Comparison of ENCODE assay signal across 8 cellular contexts in the genomic region with DNA sequence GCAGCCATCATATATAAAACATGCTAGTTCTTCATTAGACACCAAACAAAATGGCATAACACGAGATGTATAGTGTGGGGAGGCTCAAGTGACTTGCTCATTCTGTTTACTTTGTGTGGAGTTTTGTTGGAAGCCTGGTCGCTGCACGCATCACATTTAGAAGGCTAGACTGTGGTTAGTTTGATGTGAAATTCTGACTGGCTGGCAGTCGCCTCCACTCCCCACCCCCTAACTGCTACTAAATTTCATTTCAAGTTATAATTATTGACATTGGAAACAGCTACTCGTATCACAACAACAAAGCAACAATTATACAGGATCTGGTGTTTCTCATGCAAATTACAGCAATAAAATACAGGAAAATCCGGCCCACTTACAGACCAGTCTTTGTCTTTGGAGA.
DNase-seq lines count a peak whose midpoint lies in the region; ATAC-seq and TF ChIP-seq lines count a peak whose summit lies in the region.

No MANE protein-coding gene starts in this region.

- no peak for TF ChIP-seq CTCF in GM10266 (IDR thresholded peaks at IDR 0.05; ENCODE audit: control insufficient read depth, insufficient read depth, low read depth, missing control alignments)

- H3K9me3 ChIP-seq in duodenal mucosa (ENCODE audit: control insufficient read depth in 1 of 2, low read length in 2 of 2): no peaks in the 10 kb centered on the region

- no peaks in the 10 kb centered on the region for H3K36me3 ChIP-seq in duodenal mucosa (ENCODE audit: control insufficient read depth in 1 of 2, insufficient read depth in 2 of 2, low read length in 2 of 2)

- H3K4me3 ChIP-seq in duodenal mucosa (ENCODE audit: low read depth in 1 of 2, low read length in 2 of 2): peak overlapping the region; percentile 69 to 72

- no peaks in the 10 kb centered on the region for H3K27me3 ChIP-seq in duodenal mucosa (ENCODE audit: control insufficient read depth in 1 of 2, insufficient read depth in 2 of 2, low read length in 2 of 2)

- DNase-seq in A172 (ENCODE audit: low spot score) (peak; percentile 16), NCI-H1105 treated with DMSO at 0.1 percent for 48 hours (lab: John Stamatoyannopoulos, UW) (peak; percentile 82), mucosa of gallbladder (ENCODE audit: low spot score) (peak; percentile 18), SKM-1 (lab: John Stamatoyannopoulos, UW; ENCODE audit: unreplicated experiment) (no peak), GM10266 (ENCODE audit: extremely low spot score) (no peak), NCI-H2081 treated with DMSO at 0.1 percent for 48 hours (lab: John Stamatoyannopoulos, UW) (no peak)

- H3K27ac ChIP-seq in duodenal mucosa (ENCODE audit: low read depth, low read length): no peak overlapping the region

- H3K9ac ChIP-seq in duodenal mucosa (ENCODE audit: low read depth in 1 of 2, low read length in 2 of 2): peak overlapping the region; percentile 52 to 63

- no peak for ATAC-seq in GM18498 (IDR thresholded peaks at IDR 0.05; ENCODE audit: unreplicated experiment)

- H3K4me1 ChIP-seq in duodenal mucosa (ENCODE audit: control insufficient read depth in 1 of 2, insufficient read depth in 2 of 2, low read length in 2 of 2): peaks cover 3 to 19% of the 10 kb centered on the region in 2 donors

Comparison
In these comparisons a context has a peak if more than half of its experiments do, and no peak if none do; other contexts are left out.
1. DNase-seq: peak in A172 (single experiment), NCI-H1105 treated with DMSO at 0.1 percent for 48 hours (single experiment) and mucosa of gallbladder (single experiment); none in SKM-1 (single experiment), GM10266 (single experiment) and NCI-H2081 treated with DMSO at 0.1 percent for 48 hours (single experiment).